Comparison of ENCODE assay signal across 1 cellular context in genomic region chr1:109815809-109816791, GRCh38.
TF ChIP-seq lines count a peak whose summit lies in the region.

No MANE protein-coding gene starts in this region.

TF ChIP-seq in GM12878, 131 proteins besides CTCF, POLR2A, EP300 and RAD21 (continued from another document):
- TF ChIP-seq MLLT1 (IDR thresholded peaks at IDR 0.05): no peak
- no peak for TF ChIP-seq KLF5 (IDR thresholded peaks at IDR 0.05; ENCODE audit: partially characterized antibody)
- no peak for TF ChIP-seq PBX3 (IDR thresholded peaks at IDR 0.05; ENCODE audit: insufficient replicate concordance, low read depth, low read length)
- TF ChIP-seq ZNF217 (IDR thresholded peaks at IDR 0.05): peak; percentile 79
- no peak for TF ChIP-seq CBFB (IDR thresholded peaks at IDR 0.05; ENCODE audit: low read depth)
- TF ChIP-seq NFIC (IDR thresholded peaks at IDR 0.05; ENCODE audit: low read depth, low read length): peak; percentile 98
- peak; percentile 84 for TF ChIP-seq TCF12 (IDR thresholded peaks at IDR 0.05; ENCODE audit: low read depth, low read length)
- TF ChIP-seq SP1 (IDR thresholded peaks at IDR 0.05; ENCODE audit: low read depth, low read length): no peak
- no peak for TF ChIP-seq JUND (IDR thresholded peaks at IDR 0.05; ENCODE audit: low read depth, low read length)
- no peak for TF ChIP-seq IRF5 (IDR thresholded peaks at IDR 0.05; ENCODE audit: borderline replicate concordance)
- TF ChIP-seq CREM (IDR thresholded peaks at IDR 0.05; ENCODE audit: low read depth): peak; percentile 88
- TF ChIP-seq TARDBP (IDR thresholded peaks at IDR 0.05; ENCODE audit: borderline replicate concordance): no peak
